32 cellular contexts compared by ENCODE assay signal in genomic region chr16:83481589-83481988, GRCh38.
"Had no signal": no experiment of that assay in that cellular context is flagged by ENCODE, and none has a peak within 500 bp of the region (broad histone marks: within the 10 kb centered on the region; RNA-seq: fewer than 3 reads in every experiment).

No MANE protein-coding gene starts in this region.

- H3K27me3 ChIP-seq: adrenal gland, body of pancreas, brain microvascular endothelial cell, breast epithelium had no signal

- H3K4me3 ChIP-seq: adrenal gland, body of pancreas, breast epithelium had no signal

- DNase-seq: activated B cell treated with CpG ODN at 0.5 μM for 24 hours; activated CD4-positive, alpha-beta memory T cell treated with anti-CD3 and anti-CD28 coated beads for 36 hours; activated CD4-positive, alpha-beta T cell treated with anti-CD3 and anti-CD28 coated beads for 4 hours; activated CD4-positive, alpha-beta T cell treated with anti-CD3 and anti-CD28 coated beads, Interleukin-2, amount 10 ng/mL, durations not matched to agents 24 days and 14 days; activated CD4-positive, alpha-beta T cell treated with anti-CD3 and anti-CD28 coated beads, Interleukin-2, amount 50 U/mL, for 1 hour; activated CD4-positive, alpha-beta T cell treated with anti-CD3 and anti-CD28 coated beads, Interleukin-2, amount 50 U/mL, for 4 hours; activated CD4-positive, CD25-positive, alpha-beta regulatory T cell treated with anti-CD3 and anti-CD28 coated beads, Interleukin-2, amount 50 U/mL, for 72 hours; activated CD8-positive, alpha-beta memory T cell treated with anti-CD3 and anti-CD28 coated beads, Interleukin-2, amount 50 U/mL, for 4 hours; activated CD8-positive, alpha-beta T cell treated with anti-CD3 and anti-CD28 coated beads for 36 hours; activated effector memory CD4-positive, alpha-beta T cell treated with anti-CD3 and anti-CD28 coated beads, Interleukin-2, amount 50 U/mL, for 16 hours; activated gamma-delta T cell treated with Interleukin-2 at 50 U/mL for 16 hours; activated naive CD4-positive, alpha-beta T cell; activated naive CD4-positive, alpha-beta T cell treated with anti-CD3 and anti-CD28 coated beads for 36 hours; activated naive CD4-positive, alpha-beta T cell treated with anti-CD3 and anti-CD28 coated beads, Interleukin-2, amount 50 U/mL, for 16 hours; activated naive CD8-positive, alpha-beta T cell treated with anti-CD3 and anti-CD28 coated beads for 36 hours; activated T-cell treated with anti-CD3 and anti-CD28 coated beads for 4 hours; activated T-cell treated with anti-CD3 and anti-CD28 coated beads, Interleukin-2, amount 50 U/mL, for 1 hour; activated T-cell treated with anti-CD3 and anti-CD28 coated beads, Interleukin-2, amount 50 U/mL, for 4 hours; activated T-cell treated with anti-CD3 and anti-CD28 coated beads, Interleukin-2, amount 50 U/mL, for 72 hours; adrenal gland; amniotic stem cell; aorta; body of pancreas; brain microvascular endothelial cell; central memory CD4-positive, alpha-beta T cell; T-helper 1 cell; T-helper 2 cell; T-helper 9 cell had no signal

- H3K36me3 ChIP-seq: adrenal gland, brain microvascular endothelial cell, breast epithelium had no signal

- H3K4me1 ChIP-seq: adrenal gland, body of pancreas, breast epithelium had no signal

- H3K27ac ChIP-seq: adrenal gland, body of pancreas, brain microvascular endothelial cell, breast epithelium, VCaP had no signal

- FAIRE-seq: astrocyte, TTC549 had no signal

- H3K9me3 ChIP-seq: adrenal gland, body of pancreas, breast epithelium had no signal
